ENCODE assay signal across 17 cellular contexts in genomic region chr15:64901914-64902313, GRCh38. TPM values are rescaled to one million over a fixed set of nuclear protein-coding genes. Genes with fewer than 3 reads are reported as not detected.
DNase-seq lines count a peak whose midpoint lies in the region; ATAC-seq and TF ChIP-seq lines count a peak whose summit lies in the region.
"Had no signal": no experiment of that assay in that cellular context is flagged by ENCODE, and none has a peak within 500 bp of the region (broad histone marks: within the 10 kb centered on the region; RNA-seq: fewer than 3 reads in every experiment).

No MANE protein-coding gene starts in this region.

- H3K27ac ChIP-seq in neutrophil, result peak overlapping the region; percentile 52
- H3K27ac ChIP-seq: brain microvascular endothelial cell, coronary artery had no signal

- no peaks in the 10 kb centered on the region for H3K27me3 ChIP-seq in adipocyte (replicated peaks; ENCODE audit: control insufficient read depth, insufficient read depth, low read length)
- no peaks in the 10 kb centered on the region for H3K27me3 ChIP-seq in neutrophil
- no peaks in the 10 kb centered on the region for H3K27me3 ChIP-seq in MG63
- H3K27me3 ChIP-seq: brain microvascular endothelial cell had no signal

- H3K9me3 ChIP-seq in adipocyte (ENCODE audit: control insufficient read depth, low read length) (peaks cover 16% of the 10 kb centered on the region), neutrophil (no peaks in the 10 kb centered on the region), MG63 (peaks cover 10% of the 10 kb centered on the region)

- DNase-seq in activated CD4-positive, CD25-positive, alpha-beta regulatory T cell treated with anti-CD3 and anti-CD28 coated beads, Interleukin-2, amount 50 U/mL, for 72 hours, result no peak
- DNase-seq in KBM-7 (peak; percentile 74), adipocyte (ENCODE audit: low read depth) (no peak), cerebellar cortex (ENCODE audit: low spot score) (no peak), MG63 (no peak)
- DNase-seq: activated naive CD8-positive, alpha-beta T cell treated with anti-CD3 and anti-CD28 coated beads for 36 hours; activated T-cell treated with anti-CD3 and anti-CD28 coated beads, Interleukin-2, amount 50 U/mL, for 72 hours; brain microvascular endothelial cell; GDM1; NCI-H2171 treated with DMSO at 0.1 percent for 48 hours; NCI-H526 treated with DMSO at 0.1 percent for 48 hours; retina; substantia nigra had no signal

- H3K4me3 ChIP-seq in adipocyte (ENCODE audit: low read length) (peak overlapping the region; percentile 19), neutrophil (ENCODE audit: low read depth in 1 of 2, low read length in 1 of 2) (no peak overlapping the region), MG63 (no peak overlapping the region)
- H3K4me3 ChIP-seq: coronary artery had no signal

- no peaks in the 10 kb centered on the region for H3K36me3 ChIP-seq in adipocyte (ENCODE audit: control insufficient read depth, insufficient read depth, low read length, severe bottlenecking)
- no peaks in the 10 kb centered on the region for H3K36me3 ChIP-seq in neutrophil
- no peaks in the 10 kb centered on the region for H3K36me3 ChIP-seq in MG63
- H3K36me3 ChIP-seq: brain microvascular endothelial cell had no signal

- no peak for TF ChIP-seq CTCF in neutrophil (IDR thresholded peaks at IDR 0.05)

- no peak overlapping the region for H3K9ac ChIP-seq in adipocyte (ENCODE audit: low read length)

- ATAC-seq in activated CD4-positive, CD25-positive, alpha-beta regulatory T cell treated with anti-CD3 and anti-CD28 coated beads, Interleukin-2, amount 50 U/mL, for 24 hours, result peak; percentile 56 to 61
- no peak for ATAC-seq in GM21529 (IDR thresholded peaks at IDR 0.05; ENCODE audit: unreplicated experiment)
- ATAC-seq: activated T-cell treated with anti-CD3 and anti-CD28 coated beads, Interleukin-2, amount 50 U/mL, for 72 hours had no signal

- in situ Hi-C loops in KBM-7 (cut with MboI; ENCODE audit: low pct_unique_long_range_greater_than_20kb, low sequenced_read_pairs), result no loop called here

- H3K4me1 ChIP-seq in adipocyte (ENCODE audit: control insufficient read depth, insufficient read depth, low read length) (peaks cover 37% of the 10 kb centered on the region), neutrophil (ENCODE audit: control insufficient read depth in 1 of 2, insufficient read depth in 1 of 2, low read depth in 1 of 2, low read length in 1 of 2) (peaks cover 34 to 41% of the 10 kb centered on the region in 2 experiments)

RNA-seq across cellular contexts. Expression of gene ANKDD1A, which starts 9.8 kb away (rescaled TPM):
- total RNA-seq in MG63 (2014; rRNA removed; shearing (Covaris generic); ENCODE audit: low replicate concordance), result 3.3 and 4.7 TPM in 2 replicates
